ENCODE assay signal across 4 cellular contexts in the genomic region with DNA sequence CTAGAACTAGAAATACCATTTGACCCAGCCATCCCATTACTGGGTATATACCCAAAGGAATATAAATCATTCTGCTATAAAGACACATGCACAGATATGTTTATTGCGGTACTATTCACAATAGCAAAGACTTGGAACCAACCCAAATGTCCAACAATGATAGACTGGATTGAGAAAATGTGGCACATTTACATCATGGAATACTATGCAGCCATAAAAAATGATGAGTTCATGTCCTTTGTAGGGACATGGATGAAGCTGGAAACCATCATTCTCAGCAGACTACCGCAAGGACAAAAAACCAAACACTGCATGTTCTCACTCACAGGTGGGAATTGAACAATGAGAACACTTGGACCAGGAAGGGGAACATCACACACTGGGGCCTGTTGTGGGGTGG.
A peak's percentile ranks its signal among the peaks of the same experiment; 100 is the strongest.
DNase-seq lines count a peak whose midpoint lies in the region; ATAC-seq, FAIRE-seq and TF ChIP-seq lines count a peak whose summit lies in the region.
"Not testable (repeated sequence)": the region's sequence is repeated elsewhere in the genome, so short reads cannot be mapped to it uniquely, and the experiment has no call there.

No MANE protein-coding gene starts in this region.

- not testable (repeated sequence) for H3K4me2 ChIP-seq in K562 (ENCODE audit: insufficient read depth, low read length)

- not testable (repeated sequence) for DNase-seq in HTR-8/SVneo (ENCODE audit: insufficient read length, low spot score); K562 (ENCODE audit: extremely low read depth in 1 of 4, low spot score in 3 of 4); uterus

- H2AFZ ChIP-seq in K562 (ENCODE audit: low read depth, low read length), result not testable (repeated sequence)

- POLR2A ChIA-PET in HEK293 (lab: Yijun Ruan, JAX); K562 (lab: Yijun Ruan, JAX): not testable (repeated sequence)

- ATAC-seq in K562, result not testable (repeated sequence)

- H3K79me2 ChIP-seq in K562 (ENCODE audit: control insufficient read depth, insufficient read depth, low read length), result not testable (repeated sequence)

- peak; percentile 74 for FAIRE-seq in HTR-8/SVneo (lab: Jason Lieb, UNC)
- not testable (repeated sequence) for FAIRE-seq in K562 (lab: Jason Lieb, UNC)

- CTCF ChIA-PET in HEK293 (lab: Yijun Ruan, JAX); K562 (lab: Yijun Ruan, JAX; ENCODE audit: low intra/inter-chr PET ratio): not testable (repeated sequence)

- WGBS in K562 (ENCODE audit: insufficient coverage, low coverage, missing lambda C conversion rate), result 17% methylated on average over 1 of the region's 2 CpGs

- not testable (repeated sequence) for TF ChIP-seq CTCF in HEK293 (tag by site-specific recombination; IDR thresholded peaks at IDR 0.05); K562 (IDR thresholded peaks at IDR 0.05 in 2 of 3, conservative IDR thresholded peaks at IDR 0.05 in 1 of 3; ENCODE audit: insufficient read depth in 2 of 3, low read depth in 1 of 3, low read length in 3 of 3); uterus (IDR thresholded peaks at IDR 0.05)

- H3K9me3 ChIP-seq in HEK293 (ENCODE audit: control insufficient read depth, insufficient read depth, low read depth, low read length); K562 (replicated peaks; ENCODE audit: control insufficient read depth, insufficient read depth, low read depth, low read length); uterus: not testable (repeated sequence)

- H4K20me1 ChIP-seq in K562 (replicated peaks; ENCODE audit: control insufficient read depth, insufficient read depth, low read length), result not testable (repeated sequence)

- not testable (repeated sequence) for BruUV-seq in K562 (replicated peaks; lab: Mats Ljungman, UMichigan)

- not testable (repeated sequence) for H3K9me1 ChIP-seq in K562 (ENCODE audit: control insufficient read depth, insufficient read depth, low read length)

- not testable (repeated sequence) for TF ChIP-seq POLR2A in K562 (conservative IDR thresholded peaks at IDR 0.05); uterus (IDR thresholded peaks at IDR 0.05)

- H3K4me1 ChIP-seq in HEK293 (ENCODE audit: control insufficient read depth, insufficient read depth, low read length); K562 (replicated peaks in 1 of 2; ENCODE audit: control insufficient read depth in 2 of 2, insufficient read depth in 2 of 2, low read length in 2 of 2); uterus: not testable (repeated sequence)

- in situ Hi-C loops in K562 (cut with MboI), result not testable (repeated sequence)

- not testable (repeated sequence) for H3K9ac ChIP-seq in K562 (ENCODE audit: insufficient read depth in 1 of 2, low read depth in 2 of 2, low read length in 2 of 2)

- H3K27me3 ChIP-seq in K562 (ENCODE audit: control insufficient read depth in 2 of 2, insufficient read depth in 2 of 2, low read length in 2 of 2); uterus: not testable (repeated sequence)

- TF ChIP-seq RAD21 in K562 (CRISPR knock-in tag; conservative IDR thresholded peaks at IDR 0.05 in 1 of 2, IDR thresholded peaks at IDR 0.05 in 1 of 2), result not testable (repeated sequence)

- H3K27ac ChIP-seq in HEK293 (ENCODE audit: extremely low read depth, low read depth, low read length); K562 (ENCODE audit: extremely low read depth, low read depth, low read length): not testable (repeated sequence)
- H3K27ac ChIP-seq in uterus, result peak overlapping the region; percentile 40 to 71

- not testable (repeated sequence) for TF ChIP-seq EP300 in K562 (IDR thresholded peaks at IDR 0.05; ENCODE audit: low read length)

- intact Hi-C loops in K562 (cut with micrococcal nuclease); uterus (cut with DNase I; ENCODE audit: low total_unique reads): not testable (repeated sequence)

- H3K4me3 ChIP-seq in HEK293 (ENCODE audit: low read depth, low read length); K562; uterus: not testable (repeated sequence)

- not testable (repeated sequence) for H3K36me3 ChIP-seq in HEK293 (ENCODE audit: control insufficient read depth in 2 of 2, insufficient read depth in 1 of 2, low read length in 2 of 2); K562 (ENCODE audit: control insufficient read depth, insufficient read depth, low read length); uterus

TF ChIP-seq in HEK293, 187 proteins besides CTCF, POLR2A, EP300 and RAD21:
- peak; percentile 73 for TF ChIP-seq ZNF146 (tag by site-specific recombination; IDR thresholded peaks at IDR 0.05)

TF ChIP-seq in K562, 482 proteins besides CTCF, POLR2A, EP300 and RAD21:
- peak; percentile 50 for TF ChIP-seq ZNF146 (CRISPR knock-in tag; IDR thresholded peaks at IDR 0.05; ENCODE audit: unreplicated experiment)
